Comparison of ENCODE assay signal across 14 cellular contexts in the genomic region with DNA sequence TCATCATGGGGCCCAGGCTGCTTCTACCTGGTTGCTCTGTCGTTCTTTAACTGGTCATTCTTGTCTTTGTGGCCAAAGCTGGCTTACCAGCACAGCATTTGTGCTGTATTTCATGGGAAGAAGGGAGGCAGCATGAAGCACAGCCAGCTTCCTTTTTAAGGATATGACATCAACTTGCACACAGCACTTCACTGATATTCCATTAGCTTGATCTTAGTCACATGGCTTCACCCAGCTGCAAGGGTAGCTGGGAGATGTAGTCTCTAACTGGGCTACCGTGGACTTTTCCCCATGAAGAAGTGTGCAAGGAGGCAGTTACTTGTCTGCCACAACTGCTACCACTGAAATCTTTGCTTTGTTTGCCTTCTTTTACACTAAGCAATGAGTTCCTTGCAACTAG.
A peak's percentile ranks its signal among the peaks of the same experiment; 100 is the strongest.
DNase-seq lines count a peak whose midpoint lies in the region; ATAC-seq, FAIRE-seq and TF ChIP-seq lines count a peak whose summit lies in the region.
"Had no signal": no experiment of that assay in that cellular context is flagged by ENCODE, and none has a peak within 500 bp of the region (broad histone marks: within the 10 kb centered on the region; RNA-seq: fewer than 3 reads in every experiment).

No MANE protein-coding gene starts in this region.

- H3K27me3 ChIP-seq in pancreas, result no peaks in the 10 kb centered on the region
- H3K27me3 ChIP-seq: heart right ventricle had no signal

- no peak overlapping the region for H3K4me3 ChIP-seq in pancreas
- H3K4me3 ChIP-seq: heart right ventricle had no signal

- intact Hi-C loops in pancreas (cut with DNase I) (no loop called here), posterior vena cava (cut with DNase I) (no loop called here)

- no peak overlapping the region for H3K27ac ChIP-seq in pancreas

- H3K36me3 ChIP-seq in pancreas, result no peaks in the 10 kb centered on the region
- H3K36me3 ChIP-seq: heart right ventricle had no signal

- no peaks in the 10 kb centered on the region for H3K9me3 ChIP-seq in pancreas
- H3K9me3 ChIP-seq: heart right ventricle had no signal

- no peak for FAIRE-seq in pancreas (lab: Jason Lieb, UNC)

- peak in 3 of 4 donors; percentile 30 to 60 (median 36) for ATAC-seq in pancreas
- ATAC-seq: T-cell had no signal

- DNase-seq in SIG-M5 treated with dmso at 0.1 percent for 504 hours (lab: John Stamatoyannopoulos, UW; ENCODE audit: unreplicated experiment) (peak; percentile 8), SIG-M5 (lab: John Stamatoyannopoulos, UW) (no peak), MV-4-11 (lab: John Stamatoyannopoulos, UW) (peak; percentile 71), dermis blood vessel endothelial cell (peak; percentile 3), pancreas (no peak), cerebellar nuclear complex (lab: John Stamatoyannopoulos, UW) (no peak), hepatic stellate cell (ENCODE audit: low spot score) (no peak), posterior vena cava (ENCODE audit: low spot score) (no peak)
- DNase-seq: activated naive CD8-positive, alpha-beta T cell treated with anti-CD3 and anti-CD28 coated beads for 36 hours; effector memory CD4-positive, alpha-beta T cell; heart right ventricle; NCI-H510A; right cardiac atrium; T-cell had no signal

- 94 to 98% methylated on average over 2 of the region's 2 CpGs for WGBS in pancreas, 2 donors

- H3K4me1 ChIP-seq in pancreas, result no peaks in the 10 kb centered on the region

- TF ChIP-seq CTCF in pancreas (IDR thresholded peaks at IDR 0.05), result no peak

Comparison
In these comparisons a context has a peak if more than half of its experiments do, and no peak if none do; other contexts are left out.
1. DNase-seq: peak in SIG-M5 treated with dmso at 0.1 percent for 504 hours (single experiment), MV-4-11 (single experiment) and dermis blood vessel endothelial cell (single experiment); none in SIG-M5 (single experiment), pancreas (0 of 6), cerebellar nuclear complex (0 of 2), hepatic stellate cell (single experiment) and posterior vena cava (single experiment).